In the genomic region with DNA sequence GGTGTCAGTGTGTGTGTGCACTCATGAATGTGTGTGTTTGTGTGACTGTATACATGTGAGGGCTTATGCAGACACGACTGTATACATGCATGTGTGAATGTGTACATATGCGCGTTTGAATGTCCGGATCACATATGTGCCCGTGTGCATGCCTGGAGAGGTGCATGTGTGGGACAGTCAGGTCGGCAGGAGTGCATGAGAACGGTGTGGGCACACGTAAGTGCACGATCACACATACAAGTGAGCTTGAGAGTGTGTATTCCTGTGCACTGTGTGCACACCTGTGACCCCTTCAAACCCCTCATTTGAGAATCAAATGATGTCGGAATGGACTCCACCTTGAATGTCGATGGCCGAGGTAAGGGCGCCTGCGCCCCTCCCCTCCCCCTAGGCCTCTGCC, we compare ENCODE assay signal across 9 cellular contexts. TPM values are rescaled to one million over a fixed set of nuclear protein-coding genes. Genes with fewer than 3 reads are reported as not detected.
DNase-seq lines count a peak whose midpoint lies in the region; ATAC-seq and TF ChIP-seq lines count a peak whose summit lies in the region.
"Had no signal": no experiment of that assay in that cellular context is flagged by ENCODE, and none has a peak within 500 bp of the region (broad histone marks: within the 10 kb centered on the region; RNA-seq: fewer than 3 reads in every experiment).

No MANE protein-coding gene starts in this region.

- H3K9me3 ChIP-seq in Karpas-422 (ENCODE audit: low read length): no peaks in the 10 kb centered on the region
- H3K9me3 ChIP-seq: spleen had no signal

- H2AFZ ChIP-seq in Karpas-422 (ENCODE audit: low read length): peak overlapping the region; percentile 81; the same call in 1 of the 2 replicates

- peaks cover 76% of the 10 kb centered on the region for H3K27me3 Mint-ChIP-seq in activated CD4-positive, alpha-beta T cell treated with anti-CD3 and anti-CD28 coated beads, Interleukin-2, amount 10 ng/mL, durations not matched to agents 24 days and 14 days

- peak overlapping the region; percentile 47 for H3K27ac Mint-ChIP-seq in activated CD4-positive, alpha-beta T cell treated with anti-CD3 and anti-CD28 coated beads, Interleukin-2, amount 10 ng/mL, durations not matched to agents 24 days and 14 days
- no peak overlapping the region for H3K27ac Mint-ChIP-seq in stimulated activated effector memory CD8-positive, alpha-beta T cell treated with anti-CD3 and anti-CD28 coated beads, Interleukin-12 subunit alpha, Interleukin-12 subunit beta, amount 100 ng/mL, for 72 hours

- peak overlapping the region; percentile 82 for H3K4me3 Mint-ChIP-seq in activated CD4-positive, alpha-beta T cell treated with anti-CD3 and anti-CD28 coated beads, Interleukin-2, amount 10 ng/mL, durations not matched to agents 24 days and 14 days
- peak overlapping the region; percentile 80 for H3K4me3 Mint-ChIP-seq in stimulated activated effector memory CD8-positive, alpha-beta T cell treated with anti-CD3 and anti-CD28 coated beads, Interleukin-12 subunit alpha, Interleukin-12 subunit beta, amount 100 ng/mL, for 72 hours

- no peaks in the 10 kb centered on the region for H3K36me3 ChIP-seq in Karpas-422 (ENCODE audit: insufficient read depth, low read length)
- H3K36me3 ChIP-seq: spleen had no signal

- no peaks in the 10 kb centered on the region for H3K79me2 ChIP-seq in Karpas-422 (ENCODE audit: low read length)

- H3K27ac ChIP-seq in Karpas-422 (ENCODE audit: low read length): no peak overlapping the region
- H3K27ac ChIP-seq in dorsolateral prefrontal cortex: peak overlapping the region in 29 of 59 donors; percentile 28 to 86 (median 74)

- no peaks in the 10 kb centered on the region for H3K36me3 Mint-ChIP-seq in activated CD4-positive, alpha-beta T cell treated with anti-CD3 and anti-CD28 coated beads, Interleukin-2, amount 10 ng/mL, durations not matched to agents 24 days and 14 days (ENCODE audit: low read depth)
- no peaks in the 10 kb centered on the region for H3K36me3 Mint-ChIP-seq in stimulated activated effector memory CD8-positive, alpha-beta T cell treated with anti-CD3 and anti-CD28 coated beads, Interleukin-12 subunit alpha, Interleukin-12 subunit beta, amount 100 ng/mL, for 72 hours

- peaks cover 20% of the 10 kb centered on the region for H3K4me1 Mint-ChIP-seq in activated CD4-positive, alpha-beta T cell treated with anti-CD3 and anti-CD28 coated beads, Interleukin-2, amount 10 ng/mL, durations not matched to agents 24 days and 14 days
- peaks cover 30% of the 10 kb centered on the region for H3K4me1 Mint-ChIP-seq in stimulated activated effector memory CD8-positive, alpha-beta T cell treated with anti-CD3 and anti-CD28 coated beads, Interleukin-12 subunit alpha, Interleukin-12 subunit beta, amount 100 ng/mL, for 72 hours

- H3K4me3 ChIP-seq in Karpas-422 (ENCODE audit: low read length): peak overlapping the region; percentile 50; the same call in 1 of the 2 replicates
- H3K4me3 ChIP-seq in dorsolateral prefrontal cortex: peak overlapping the region in 34 of 59 donors; percentile 53 to 74 (median 65)

- no peak for TF ChIP-seq CTCF in dorsolateral prefrontal cortex (IDR thresholded peaks at IDR 0.05 in 54 of 56, conservative IDR thresholded peaks at IDR 0.05 in 2 of 56; ENCODE audit: low read depth in 1 of 56, partially characterized antibody in 56 of 56)

- H3K27me3 ChIP-seq in Karpas-422 (ENCODE audit: low read length) (no peaks in the 10 kb centered on the region), dorsolateral prefrontal cortex (peaks cover 0 to 47% (median 30%) of the 10 kb centered on the region in 45 donors)

- intact Hi-C loops in activated CD4-positive, alpha-beta T cell treated with anti-CD3 and anti-CD28 coated beads, Interleukin-2, amount 10 ng/mL, durations not matched to agents 24 days and 14 days (cut with micrococcal nuclease): loop anchor here (2.0 kb wide), 1 partner anchor 62 kb away; no protein-coding TSS in a partner anchor
- intact Hi-C loops in dorsolateral prefrontal cortex (cut with DNase I): loop anchor here (5.0 to 10.0 kb wide), 2 partner anchors 37 to 60 kb away; no protein-coding TSS in a partner anchor

- H3K4me2 ChIP-seq in Karpas-422 (ENCODE audit: low read depth, low read length, poor library complexity, severe bottlenecking): peak overlapping the region; percentile 64

- peak; percentile 59 for DNase-seq in activated CD4-positive, alpha-beta T cell treated with anti-CD3 and anti-CD28 coated beads, Interleukin-2, amount 10 ng/mL, durations not matched to agents 24 days and 14 days
- DNase-seq in activated CD4-positive, alpha-beta T cell treated with anti-CD3 and anti-CD28 coated beads for 1 hour: no peak
- DNase-seq in Karpas-422 (no peak), dorsolateral prefrontal cortex (no peak), nucleus accumbens (lab: John Stamatoyannopoulos, UW) (no peak), NOMO-1 treated with dmso at 0.1 percent for 144 hours (lab: John Stamatoyannopoulos, UW; ENCODE audit: unreplicated experiment) (no peak)
- DNase-seq in stimulated activated effector memory CD8-positive, alpha-beta T cell treated with anti-CD3 and anti-CD28 coated beads, Interleukin-12 subunit alpha, Interleukin-12 subunit beta, amount 100 ng/mL, for 72 hours (ENCODE audit: low spot score in 2 of 2): no peak

- no peaks in the 10 kb centered on the region for H3K9me3 Mint-ChIP-seq in activated CD4-positive, alpha-beta T cell treated with anti-CD3 and anti-CD28 coated beads, Interleukin-2, amount 10 ng/mL, durations not matched to agents 24 days and 14 days
- H3K9me3 Mint-ChIP-seq in stimulated activated effector memory CD8-positive, alpha-beta T cell treated with anti-CD3 and anti-CD28 coated beads, Interleukin-12 subunit alpha, Interleukin-12 subunit beta, amount 100 ng/mL, for 72 hours: no peaks in the 10 kb centered on the region

- H3K4me1 ChIP-seq in Karpas-422 (ENCODE audit: low read length): peaks cover 19% of the 10 kb centered on the region

- H4K20me1 ChIP-seq in Karpas-422 (ENCODE audit: insufficient read depth, low read depth, low read length): no peaks in the 10 kb centered on the region

- H3K9me2 ChIP-seq in Karpas-422 (replicated peaks; ENCODE audit: insufficient read depth, low read length): no peaks in the 10 kb centered on the region

- peak overlapping the region; percentile 52 for H3K9ac ChIP-seq in Karpas-422 (ENCODE audit: low read length)

- no peak for ATAC-seq in stimulated activated effector memory CD8-positive, alpha-beta T cell treated with anti-CD3 and anti-CD28 coated beads, Interleukin-12 subunit alpha, Interleukin-12 subunit beta, amount 100 ng/mL, for 72 hours
- ATAC-seq in HG03175 (IDR thresholded peaks at IDR 0.05; ENCODE audit: unreplicated experiment): no peak

RNA-seq across cellular contexts. Expression of a gene that starts 0.7 kb away (rescaled TPM):
- 0.33 TPM in 1 of 2 replicates, not detected in the other for total RNA-seq in activated CD4-positive, alpha-beta T cell treated with anti-CD3 and anti-CD28 coated beads, Interleukin-2, amount 10 ng/mL, durations not matched to agents 24 days and 14 days
- 0.07 TPM in 1 of 2 replicates, not detected in the other for total RNA-seq in Karpas-422 (2014; rRNA removed; shearing (Covaris generic); ENCODE audit: low replicate concordance)
- total RNA-seq in dorsolateral prefrontal cortex: 10 to 100 TPM in 16 of 120 experiments, 1 to 10 TPM in 103, under 1 TPM in 1; 0.63 to 36.0 (median 4.1) TPM
